15 cellular contexts compared by ENCODE assay signal in genomic region chr12:76190249-76190648, GRCh38.
DNase-seq lines count a peak whose midpoint lies in the region; ATAC-seq and TF ChIP-seq lines count a peak whose summit lies in the region.
"Had no signal": no experiment of that assay in that cellular context is flagged by ENCODE, and none has a peak within 500 bp of the region (broad histone marks: within the 10 kb centered on the region; RNA-seq: fewer than 3 reads in every experiment).

No MANE protein-coding gene starts in this region.

- no peaks in the 10 kb centered on the region for H3K27me3 ChIP-seq in foreskin keratinocyte
- no peaks in the 10 kb centered on the region for H3K27me3 ChIP-seq in mesenchymal stem cell (ENCODE audit: control insufficient read depth in 1 of 2, insufficient read depth in 1 of 2, low read length in 2 of 2)
- H3K27me3 ChIP-seq: BLaER1 treated with 17β-estradiol and CSF1 and Interleukin-3, amounts not matched to agents 10 nM and 100 nM had no signal

- no peaks in the 10 kb centered on the region for H3K4me1 ChIP-seq in foreskin keratinocyte
- peaks cover 1% of the 10 kb centered on the region for H3K4me1 ChIP-seq in mesenchymal stem cell (ENCODE audit: control insufficient read depth, insufficient read depth, low read depth, low read length)

- no peak overlapping the region for H2BK12ac ChIP-seq in mesenchymal stem cell (ENCODE audit: low read length in 2 of 2)

- H3K4ac ChIP-seq in mesenchymal stem cell (ENCODE audit: low read depth in 1 of 2, low read length in 2 of 2): peak overlapping the region in 1 of 2 experiments; percentile 35

- H3K14ac ChIP-seq in mesenchymal stem cell (ENCODE audit: low read length in 2 of 2): no peak overlapping the region

- H3K9ac ChIP-seq in mesenchymal stem cell (ENCODE audit: low read length): no peak overlapping the region
- H3K9ac ChIP-seq: BLaER1 treated with 17β-estradiol and CSF1 and Interleukin-3, amounts not matched to agents 10 nM and 100 nM had no signal

- no peaks in the 10 kb centered on the region for H3K79me1 ChIP-seq in mesenchymal stem cell (replicated peaks; ENCODE audit: low read length, poor library complexity, severe bottlenecking)

- no peaks in the 10 kb centered on the region for H3K36me3 ChIP-seq in mesenchymal stem cell (ENCODE audit: control insufficient read depth in 1 of 2, insufficient read depth in 2 of 2, low read depth in 1 of 2, low read length in 2 of 2)
- H3K36me3 ChIP-seq: BLaER1 treated with 17β-estradiol and CSF1 and Interleukin-3, amounts not matched to agents 10 nM and 100 nM had no signal

- DNase-seq in ELR (ENCODE audit: low read depth) (peak; percentile 12), RPMI8226 (peak; percentile 68), foreskin keratinocyte (peak in 1 of 2 donors; percentile 61), mesenchymal stem cell (no peak), globus pallidus (ENCODE audit: low spot score) (no peak), NCI-H510A (lab: John Stamatoyannopoulos, UW) (no peak)
- no peak for DNase-seq in stimulated activated naive CD4-positive, alpha-beta T cell (lab: John Stamatoyannopoulos, UW)
- DNase-seq: 8988T; CD4-positive, CD25-positive, alpha-beta regulatory T cell; DMS53; GOT3; H9 had no signal

- H4K91ac ChIP-seq in mesenchymal stem cell (ENCODE audit: low read length): no peak overlapping the region

- no peaks in the 10 kb centered on the region for H3K9me3 ChIP-seq in mesenchymal stem cell (ENCODE audit: control insufficient read depth, low read length)
- H3K9me3 ChIP-seq: BLaER1 treated with 17β-estradiol and CSF1 and Interleukin-3, amounts not matched to agents 10 nM and 100 nM had no signal

- H3K23ac ChIP-seq in mesenchymal stem cell (ENCODE audit: low read length in 2 of 2): no peak overlapping the region

- peak overlapping the region; percentile 21 for H2AFZ ChIP-seq in mesenchymal stem cell (ENCODE audit: low read depth, low read length)

- no peak overlapping the region for H2BK15ac ChIP-seq in mesenchymal stem cell (ENCODE audit: low read depth, poor library complexity, severe bottlenecking)

- 81% methylated on average over 1 of the region's 2 CpGs for WGBS in mesenchymal stem cell

- no peak for TF ChIP-seq CTCF in foreskin keratinocyte (conservative IDR thresholded peaks at IDR 0.05)

- H3K27ac ChIP-seq in foreskin keratinocyte (peak overlapping the region; percentile 37), mesenchymal stem cell (ENCODE audit: low read length, poor library complexity, severe bottlenecking) (no peak overlapping the region)
- H3K27ac ChIP-seq: BLaER1 treated with 17β-estradiol and CSF1 and Interleukin-3, amounts not matched to agents 10 nM and 100 nM had no signal

- no peak overlapping the region for H2AK5ac ChIP-seq in mesenchymal stem cell (ENCODE audit: low read length, severe bottlenecking)

- no peak overlapping the region for H2BK120ac ChIP-seq in mesenchymal stem cell (ENCODE audit: low read depth, low read length)

- H4K8ac ChIP-seq in mesenchymal stem cell (ENCODE audit: low read length): no peak overlapping the region

- peak; percentile 36 for ATAC-seq in foreskin keratinocyte
- ATAC-seq in GM19467 (IDR thresholded peaks at IDR 0.05; ENCODE audit: unreplicated experiment): no peak
- ATAC-seq: HepG2 had no signal

- no peak overlapping the region for H3K4me3 ChIP-seq in mesenchymal stem cell (ENCODE audit: insufficient read depth in 1 of 2, low read depth in 1 of 2, low read length in 2 of 2)
- H3K4me3 ChIP-seq: BLaER1 treated with 17β-estradiol and CSF1 and Interleukin-3, amounts not matched to agents 10 nM and 100 nM had no signal

- no peak overlapping the region for H3K4me2 ChIP-seq in mesenchymal stem cell (ENCODE audit: low read length, poor library complexity, severe bottlenecking)
- H3K4me2 ChIP-seq: BLaER1 treated with 17β-estradiol and CSF1 and Interleukin-3, amounts not matched to agents 10 nM and 100 nM had no signal

- H2BK5ac ChIP-seq in mesenchymal stem cell (ENCODE audit: low read depth, low read length, poor library complexity, severe bottlenecking): no peak overlapping the region

- peak overlapping the region; percentile 19 to 21 for H3K18ac ChIP-seq in mesenchymal stem cell (ENCODE audit: low read depth in 1 of 2, low read length in 2 of 2)

Comparison
In these comparisons a context has a peak if more than half of its experiments do, and no peak if none do; other contexts are left out.
1. DNase-seq: peak in ELR (single experiment) and RPMI8226 (single experiment); none in mesenchymal stem cell (single experiment), globus pallidus (single experiment), NCI-H510A (single experiment) and stimulated activated naive CD4-positive, alpha-beta T cell (0 of 6).